Comparison of ENCODE assay signal across 12 cellular contexts in genomic region chr4:76108467-76109181, GRCh38. TPM values are rescaled to one million over a fixed set of nuclear protein-coding genes. Genes with fewer than 3 reads are reported as not detected.
DNase-seq lines count a peak whose midpoint lies in the region; ATAC-seq and TF ChIP-seq lines count a peak whose summit lies in the region.
"Had no signal": no experiment of that assay in that cellular context is flagged by ENCODE, and none has a peak within 500 bp of the region (broad histone marks: within the 10 kb centered on the region; RNA-seq: fewer than 3 reads in every experiment).

No MANE protein-coding gene starts in this region.

- no TSS peak for BruUV-seq in Calu3 (replicated peaks; lab: Mats Ljungman, UMichigan)

- in situ Hi-C loops in Caki2 (cut with HindIII; ENCODE audit: low pct_unique_long_range_greater_than_20kb, low sequenced_read_pairs), result no loop called here

- no peak overlapping the region for H3K4me3 ChIP-seq in RWPE2 (ENCODE audit: severe bottlenecking)
- H3K4me3 ChIP-seq: thoracic aorta had no signal

- no peaks in the 10 kb centered on the region for H3K9me3 ChIP-seq in RWPE2 (ENCODE audit: severe bottlenecking)
- H3K9me3 ChIP-seq: thoracic aorta had no signal

- no peaks in the 10 kb centered on the region for H3K4me1 Mint-ChIP-seq in Calu3 (ENCODE audit: low read depth, unreplicated experiment)

- CTCF ChIA-PET in HEK293T (lab: Yijun Ruan, JAX) (no interaction called here), Calu3 (lab: Charles Lee) (no interaction called here)

- H3K27me3 ChIP-seq in RWPE2 (ENCODE audit: insufficient read depth, poor library complexity, severe bottlenecking), result no peaks in the 10 kb centered on the region

- intact Hi-C loops in left ventricle myocardium superior (cut with micrococcal nuclease) (no loop called here), Calu3 (cut with micrococcal nuclease; ENCODE audit: unreplicated experiment) (no loop called here)

- peak; percentile 61; the same call in 2 of the 3 replicates for ATAC-seq in RWPE2 (ENCODE audit: low read depth)
- no peak for ATAC-seq in left ventricle myocardium superior
- no peak for ATAC-seq in GM19455 (IDR thresholded peaks at IDR 0.05; ENCODE audit: unreplicated experiment)

- H3K36me3 ChIP-seq in RWPE2 (ENCODE audit: low read depth), result peaks cover 4% of the 10 kb centered on the region; the same call in 1 of the 2 replicates
- H3K36me3 ChIP-seq: thoracic aorta had no signal

- DNase-seq in Caki2 (ENCODE audit: low read depth) (peak; percentile 5), HEK293T (ENCODE audit: extremely low spot score) (peak; percentile 38), RWPE2 (ENCODE audit: low spot score) (no peak), glomerular visceral epithelial cell (ENCODE audit: extremely low spot score) (peak; percentile 41), cortex of kidney (lab: John Stamatoyannopoulos, UW) (no peak), left ventricle myocardium superior (no peak), Calu3 (no peak)
- DNase-seq: activated naive CD4-positive, alpha-beta T cell treated with anti-CD3 and anti-CD28 coated beads for 36 hours; NCI-H1694 had no signal

- no peaks in the 10 kb centered on the region for H3K36me3 Mint-ChIP-seq in Calu3 (ENCODE audit: insufficient read depth, unreplicated experiment)

- H3K4me3 Mint-ChIP-seq in Calu3 (ENCODE audit: low read depth, unreplicated experiment), result no peak overlapping the region
- H3K4me3 Mint-ChIP-seq: activated naive CD4-positive, alpha-beta T cell treated with anti-CD3 and anti-CD28 coated beads for 36 hours had no signal

- POLR2A ChIA-PET in HEK293T (lab: Yijun Ruan, JAX), result no interaction called here

- no peaks in the 10 kb centered on the region for H3K27me3 Mint-ChIP-seq in Calu3 (ENCODE audit: unreplicated experiment)

- no peaks in the 10 kb centered on the region for H3K4me1 ChIP-seq in RWPE2 (ENCODE audit: insufficient read depth, poor library complexity, severe bottlenecking)

- no peak overlapping the region for H3K27ac ChIP-seq in RWPE2 (ENCODE audit: poor library complexity, severe bottlenecking)
- H3K27ac ChIP-seq: epithelial cell of prostate, thoracic aorta had no signal

- peak; percentile 35 for TF ChIP-seq CTCF in RWPE2 (IDR thresholded peaks at IDR 0.05; ENCODE audit: poor library complexity, severe bottlenecking)
- no peak for TF ChIP-seq CTCF in Calu3 (IDR thresholded peaks at IDR 0.05; ENCODE audit: unreplicated experiment)

- H3K27ac Mint-ChIP-seq in Calu3 (ENCODE audit: unreplicated experiment), result no peak overlapping the region
- H3K27ac Mint-ChIP-seq: activated naive CD4-positive, alpha-beta T cell treated with anti-CD3 and anti-CD28 coated beads for 36 hours had no signal

- no peaks in the 10 kb centered on the region for H3K9me3 Mint-ChIP-seq in Calu3 (ENCODE audit: low read depth, unreplicated experiment)
- H3K9me3 Mint-ChIP-seq: activated naive CD4-positive, alpha-beta T cell treated with anti-CD3 and anti-CD28 coated beads for 36 hours had no signal

TF ChIP-seq in HEK293T, 16 proteins besides CTCF, POLR2A, EP300 and RAD21:
- TF ChIP-seq ZNF384 (IDR thresholded peaks at IDR 0.05) (peak; percentile 67; the same call in 1 of the 2 replicates), TARDBP (IDR thresholded peaks at IDR 0.05) (no peak)

RNA-seq across cellular contexts. Expression of gene ART3, which starts 34.1 kb away (rescaled TPM):
- not detected in 2 replicates for total RNA-seq in Caki2 (2014; rRNA removed; shearing (Covaris generic); ENCODE audit: low replicate concordance)
- total RNA-seq in left ventricle myocardium superior (145 TPM), Calu3 (2022) (1.7 and 1.9 TPM in 2 replicates)
- total RNA-seq: activated naive CD4-positive, alpha-beta T cell treated with anti-CD3 and anti-CD28 coated beads for 36 hours; thoracic aorta had no signal

RNA-seq across cellular contexts. Expression of gene NUP54, which starts 39.6 kb away (rescaled TPM):
- 38.6 and 51.8 TPM in 2 replicates for total RNA-seq in Caki2 (2014; rRNA removed; shearing (Covaris generic); ENCODE audit: low replicate concordance)
- total RNA-seq in left ventricle myocardium superior (17.3 TPM), Calu3 (2022) (33.9 and 40.8 TPM in 2 replicates)

Comparison
In these comparisons a context has a peak if more than half of its experiments do, and no peak if none do; other contexts are left out.
1. DNase-seq: peak in Caki2 (single experiment), HEK293T (single experiment) and glomerular visceral epithelial cell (single experiment); none in RWPE2 (single experiment), cortex of kidney (single experiment), left ventricle myocardium superior (single experiment) and Calu3 (single experiment).
2. RNA of gene ART3, which starts 34.1 kb away (total RNA-seq): 145 TPM in left ventricle myocardium superior (single experiment); 1.7 to 1.9 TPM in Calu3 and not detected in Caki2; every median in the first group is over 10 times any median in the second.